ENCODE assay signal across 18 cellular contexts in genomic region chr6:32047539-32047854, GRCh38. TPM values are rescaled to one million over a fixed set of nuclear protein-coding genes. Genes with fewer than 3 reads are reported as not detected.
DNase-seq lines count a peak whose midpoint lies in the region; TF ChIP-seq lines count a peak whose summit lies in the region.
"Had no signal": no experiment of that assay in that cellular context is flagged by ENCODE, and none has a peak within 500 bp of the region (broad histone marks: within the 10 kb centered on the region; RNA-seq: fewer than 3 reads in every experiment).

No MANE protein-coding gene starts in this region.

- no peaks in the 10 kb centered on the region for H3K27me3 Mint-ChIP-seq in activated CD4-positive, alpha-beta memory T cell treated with anti-CD3 and anti-CD28 coated beads for 36 hours
- H3K27me3 Mint-ChIP-seq: activated naive CD4-positive, alpha-beta T cell treated with anti-CD3 and anti-CD28 coated beads, Interleukin-2, amount 50 U/mL, for 24 hours had no signal

- no peak overlapping the region for H3K4me3 ChIP-seq in OCI-LY3 (ENCODE audit: low read length)
- H3K4me3 ChIP-seq in mesodermal cell (ENCODE audit: extremely low read depth, insufficient read depth, low read length, poor library complexity, severe bottlenecking) = no peak overlapping the region
- H3K4me3 ChIP-seq in tibial nerve = no peak overlapping the region
- H3K4me3 ChIP-seq: mucosa of descending colon, right lobe of liver, testis had no signal

- H3K9me3 ChIP-seq in OCI-LY3 (ENCODE audit: insufficient read depth, low read length) = no peaks in the 10 kb centered on the region
- H3K9me3 ChIP-seq in mesodermal cell (ENCODE audit: control insufficient read depth, low read length) = no peaks in the 10 kb centered on the region
- H3K9me3 ChIP-seq in tibial nerve = no peaks in the 10 kb centered on the region
- H3K9me3 ChIP-seq: mucosa of descending colon, right lobe of liver, testis had no signal

- peak overlapping the region; percentile 97; the same call in 1 of the 2 replicates for H2AFZ ChIP-seq in OCI-LY3 (ENCODE audit: low read depth, low read length)

- H3K4me1 Mint-ChIP-seq in activated CD4-positive, alpha-beta memory T cell treated with anti-CD3 and anti-CD28 coated beads for 36 hours (ENCODE audit: low read depth) = peaks cover 5% of the 10 kb centered on the region

- H3K27ac Mint-ChIP-seq in activated CD4-positive, alpha-beta memory T cell treated with anti-CD3 and anti-CD28 coated beads for 36 hours = no peak overlapping the region
- H3K27ac Mint-ChIP-seq: activated naive CD4-positive, alpha-beta T cell treated with anti-CD3 and anti-CD28 coated beads, Interleukin-2, amount 50 U/mL, for 24 hours had no signal

- peaks cover 6% of the 10 kb centered on the region for H3K27me3 ChIP-seq in OCI-LY3 (ENCODE audit: low read depth, low read length)
- H3K27me3 ChIP-seq in tibial nerve = no peaks in the 10 kb centered on the region
- H3K27me3 ChIP-seq: right lobe of liver, testis had no signal

- TF ChIP-seq EP300 in tibial nerve (IDR thresholded peaks at IDR 0.05) = no peak

- no peaks in the 10 kb centered on the region for H4K20me1 ChIP-seq in OCI-LY3 (ENCODE audit: insufficient read depth, low read length)

- H3K4me1 ChIP-seq in OCI-LY3 (ENCODE audit: low read length) = peaks cover 4% of the 10 kb centered on the region; the same call in 1 of the 2 replicates
- peaks cover 21% of the 10 kb centered on the region for H3K4me1 ChIP-seq in mesodermal cell (ENCODE audit: control insufficient read depth, insufficient read depth, low read length, poor library complexity, severe bottlenecking)
- peaks cover 0 to 43% (median 27%) of the 10 kb centered on the region in 4 donors for H3K4me1 ChIP-seq in tibial nerve

- CTCF ChIA-PET in activated CD4-positive, alpha-beta memory T cell treated with anti-CD3 and anti-CD28 coated beads for 36 hours (lab: Charles Lee) = interaction anchor here (0.7 to 2.3 kb wide), 10 partner anchors 11 to 752 kb away, joined by 3 to 11 read pairs (median 4); partner anchors contain the start of genes CFB and FKBPL

- no peak overlapping the region for H3K4me3 Mint-ChIP-seq in activated CD4-positive, alpha-beta memory T cell treated with anti-CD3 and anti-CD28 coated beads for 36 hours
- H3K4me3 Mint-ChIP-seq: activated naive CD4-positive, alpha-beta T cell treated with anti-CD3 and anti-CD28 coated beads, Interleukin-2, amount 50 U/mL, for 24 hours had no signal

- H3K36me3 Mint-ChIP-seq in activated CD4-positive, alpha-beta memory T cell treated with anti-CD3 and anti-CD28 coated beads for 36 hours = no peaks in the 10 kb centered on the region

- no peak for TF ChIP-seq CTCF in OCI-LY3 (IDR thresholded peaks at IDR 0.05; ENCODE audit: low read depth, low read length)
- no peak for TF ChIP-seq CTCF in tibial nerve (IDR thresholded peaks at IDR 0.05)

- no peak overlapping the region for H3K9ac ChIP-seq in OCI-LY3 (ENCODE audit: low read length)

- H3K4me2 ChIP-seq in OCI-LY3 (ENCODE audit: low read length) = no peak overlapping the region

- intact Hi-C loops in activated CD4-positive, alpha-beta memory T cell treated with anti-CD3 and anti-CD28 coated beads for 36 hours (cut with micrococcal nuclease) = no loop called here

- no peak for TF ChIP-seq POLR2A in tibial nerve (IDR thresholded peaks at IDR 0.05)

- H3K36me3 ChIP-seq in OCI-LY3 (replicated peaks; ENCODE audit: low read depth, low read length) (no peaks in the 10 kb centered on the region), mesodermal cell (ENCODE audit: control insufficient read depth, insufficient read depth, low read length) (no peaks in the 10 kb centered on the region), tibial nerve (peaks cover 0 to 5% (median 0%) of the 10 kb centered on the region in 3 donors)
- H3K36me3 ChIP-seq: right lobe of liver had no signal

- POLR2A ChIA-PET in activated CD4-positive, alpha-beta memory T cell treated with anti-CD3 and anti-CD28 coated beads for 36 hours (lab: Charles Lee) = no interaction called here

- WGBS in mesodermal cell (ENCODE audit: insufficient coverage in 2 of 2), 2 experiments = 91 to 98% methylated on average over 6 of the region's 6 CpGs
- WGBS in tibial nerve, 2 donors = 75 to 77% methylated on average over 6 of the region's 6 CpGs

- DNase-seq in tibial nerve (ENCODE audit: low spot score in 2 of 2) (no peak), NCI-H2196 treated with DMSO at 0.1 percent for 48 hours (lab: John Stamatoyannopoulos, UW; ENCODE audit: unreplicated experiment) (no peak), HPDE6-E6E7 (ENCODE audit: extremely low spot score) (no peak)
- no peak for DNase-seq in stimulated activated CD8-positive, alpha-beta memory T cell treated with anti-CD3 and anti-CD28 coated beads, Interleukin-4, amount 100 ng/mL, for 48 hours
- DNase-seq in activated CD4-positive, alpha-beta memory T cell treated with anti-CD3 and anti-CD28 coated beads for 36 hours = no peak
- DNase-seq: NCI-H1417 treated with DMSO at 0.1 percent for 48 hours had no signal

- H3K9me3 Mint-ChIP-seq in activated CD4-positive, alpha-beta memory T cell treated with anti-CD3 and anti-CD28 coated beads for 36 hours = no peaks in the 10 kb centered on the region
- H3K9me3 Mint-ChIP-seq: activated naive CD4-positive, alpha-beta T cell treated with anti-CD3 and anti-CD28 coated beads, Interleukin-2, amount 50 U/mL, for 24 hours had no signal

- H3K27ac ChIP-seq in OCI-LY3 (ENCODE audit: low read length) (no peak overlapping the region), cingulate gyrus (ENCODE audit: low read depth, low read length) (peak overlapping the region; percentile 5), mesodermal cell (ENCODE audit: low read depth, low read length, severe bottlenecking) (peak overlapping the region; percentile 92), tibial nerve (peak overlapping the region; percentile 75 to 91 (median 82))

- H3K79me2 ChIP-seq in OCI-LY3 (ENCODE audit: low read length) = no peaks in the 10 kb centered on the region

RNA-seq across cellular contexts. Expression of gene CYP21A2, which starts 9.3 kb away (rescaled TPM):
- polyA plus RNA-seq in mesodermal cell (2013, experiment 1 of 2) = 0.26 TPM
- not detected for polyA plus RNA-seq in mesodermal cell (2013, experiment 2 of 2)
- total RNA-seq in tibial nerve = 10 to 100 TPM in 1 of 4 donors, 1 to 10 TPM in 3; 1.0 to 15.3 (median 3.9) TPM
- under 1 TPM in 1 of 2 experiments, not detected in 1; 0.24 TPM for total RNA-seq in activated CD4-positive, alpha-beta memory T cell treated with anti-CD3 and anti-CD28 coated beads for 36 hours
- total RNA-seq: bronchial epithelial cell, H7, HT-29, kidney epithelial cell, LHCN-M2 had no signal

RNA-seq across cellular contexts. Expression of gene C4B, which starts 32.9 kb away (rescaled TPM):
- 5.2 TPM for polyA plus RNA-seq in mesodermal cell (2013, experiment 1 of 2)
- 3.6 TPM for polyA plus RNA-seq in mesodermal cell (2013, experiment 2 of 2)
- total RNA-seq in tibial nerve = 100 to 1,000 TPM; 266 to 420 (median 299) TPM
- total RNA-seq in activated CD4-positive, alpha-beta memory T cell treated with anti-CD3 and anti-CD28 coated beads for 36 hours = 1 to 10 TPM; 3.1 to 5.5 TPM

Comparison
In these comparisons a context has a peak if more than half of its experiments do, and no peak if none do; other contexts are left out.
1. RNA of gene C4B, which starts 32.9 kb away (total RNA-seq): 266 to 420 TPM in tibial nerve; 3.1 to 5.5 TPM in activated CD4-positive, alpha-beta memory T cell treated with anti-CD3 and anti-CD28 coated beads for 36 hours; every median in the first group is over 10 times any median in the second.